In genomic region chr14:32018391-32019092, GRCh38 we compare ENCODE assay signal across 2 cellular contexts.
TF ChIP-seq lines count a peak whose summit lies in the region.

No MANE protein-coding gene starts in this region.

TF ChIP-seq in GM23338, 12 proteins besides CTCF, POLR2A, EP300 and RAD21:
- TF ChIP-seq ZNF331 (CRISPR knock-in tag; IDR thresholded peaks at IDR 0.05; ENCODE audit: low read depth) (no peak), EZH2 (IDR thresholded peaks at IDR 0.05; ENCODE audit: low read depth, unreplicated experiment) (no peak), NANOG (IDR thresholded peaks at IDR 0.05; ENCODE audit: borderline replicate concordance) (no peak), JUNB (IDR thresholded peaks at IDR 0.05; ENCODE audit: unreplicated experiment) (no peak)

TF ChIP-seq in K562, 482 proteins besides CTCF, POLR2A, EP300 and RAD21:
- TF ChIP-seq FOXA3 (CRISPR knock-in tag; conservative IDR thresholded peaks at IDR 0.05 in 1 of 2, IDR thresholded peaks at IDR 0.05 in 1 of 2) (no peak), ZNF175 (CRISPR knock-in tag; IDR thresholded peaks at IDR 0.05; ENCODE audit: low read depth) (no peak)
